10 cellular contexts compared by ENCODE assay signal in the genomic region with DNA sequence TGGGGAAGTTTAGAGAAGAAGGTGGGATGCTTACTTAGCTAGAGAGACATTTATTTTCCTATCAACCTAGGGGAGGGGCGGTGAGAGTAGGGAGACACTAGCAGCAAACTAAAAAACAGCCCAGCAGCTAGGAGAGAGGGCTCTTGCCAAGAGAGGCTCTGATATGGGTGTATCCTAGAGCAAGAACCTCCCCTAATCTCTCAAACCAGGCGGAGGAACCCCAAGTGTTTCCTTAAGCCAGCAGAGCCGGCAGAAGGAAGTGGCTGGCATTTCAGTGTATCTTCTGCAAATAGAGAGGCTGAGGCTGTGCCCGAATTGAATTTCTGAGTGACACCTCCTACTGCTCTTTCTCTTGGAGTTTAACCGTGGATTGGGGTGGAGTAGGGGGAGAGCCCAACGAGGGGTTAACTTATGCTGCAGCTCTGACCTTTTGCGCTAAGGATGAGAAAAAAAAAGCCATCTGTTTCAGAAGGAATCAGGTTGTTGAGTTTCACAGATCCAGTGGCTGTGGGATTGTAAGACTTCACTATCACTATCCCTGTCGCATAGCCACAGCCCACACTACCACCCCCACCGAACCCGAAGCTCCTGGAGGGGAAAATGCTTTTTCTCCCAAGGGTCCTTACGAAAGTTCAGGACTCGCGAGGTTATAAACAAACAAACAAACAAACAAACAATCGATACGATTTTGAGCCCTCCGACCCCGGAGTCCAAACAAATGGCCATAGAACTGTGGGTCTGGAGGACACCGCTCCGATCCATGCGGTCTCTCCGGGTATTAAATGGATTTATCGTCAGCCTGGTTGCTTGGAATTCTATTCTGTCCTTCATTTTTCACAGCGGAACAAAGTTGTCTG. TPM values are rescaled to one million over a fixed set of nuclear protein-coding genes. Genes with fewer than 3 reads are reported as not detected.
DNase-seq lines count a peak whose midpoint lies in the region; TF ChIP-seq lines count a peak whose summit lies in the region.
"Had no signal": no experiment of that assay in that cellular context is flagged by ENCODE, and none has a peak within 500 bp of the region (broad histone marks: within the 10 kb centered on the region; RNA-seq: fewer than 3 reads in every experiment).

No MANE protein-coding gene starts in this region.

- in situ Hi-C loops in HAP-1 (cut with MboI; ENCODE audit: low sequenced_read_pairs) = no loop called here

- DNase-seq in DMS 273 (lab: John Stamatoyannopoulos, UW; ENCODE audit: unreplicated experiment) = peak; percentile 45
- no peak for DNase-seq in DMS 273 treated with DMSO at 0.1 percent for 48 hours (lab: John Stamatoyannopoulos, UW)
- DNase-seq in HAP-1 (ENCODE audit: low spot score in 2 of 2) = no peak
- DNase-seq in cerebellar cortex (ENCODE audit: low spot score) = peak; percentile 81
- peak; percentile 23 for DNase-seq in neural progenitor cell (ENCODE audit: low spot score)
- no peak for DNase-seq in mucosa of gallbladder (ENCODE audit: low spot score)
- no peak for DNase-seq in HuH-7.5 (ENCODE audit: low spot score)
- no peak for DNase-seq in Peyer's patch

- H2AFZ ChIP-seq in neural progenitor cell (replicated peaks) = no peak overlapping the region

- H3K27me3 ChIP-seq in HAP-1 (ENCODE audit: low read depth) (peaks cover 3% of the 10 kb centered on the region; the same call in 1 of the 2 replicates), neural progenitor cell (peaks cover 72% of the 10 kb centered on the region), Peyer's patch (peaks cover 0 to 19% of the 10 kb centered on the region in 2 donors)

- peak overlapping the region; percentile 78 for H3K4me3 Mint-ChIP-seq in neural progenitor cell

- no peak for TF ChIP-seq CTCF in neural progenitor cell (IDR thresholded peaks at IDR 0.05)
- TF ChIP-seq CTCF in Peyer's patch (IDR thresholded peaks at IDR 0.05) = no peak

- peak overlapping the region; percentile 90 for H3K4me2 ChIP-seq in neural progenitor cell

- H3K36me3 Mint-ChIP-seq in neural progenitor cell = no peaks in the 10 kb centered on the region

- H3F3A ChIP-seq in neural progenitor cell (ENCODE audit: low read depth) = peaks cover 33% of the 10 kb centered on the region

- H3K4me1 Mint-ChIP-seq in neural progenitor cell = peaks cover 15% of the 10 kb centered on the region

- H3K36me3 ChIP-seq in HAP-1 (replicated peaks) (no peaks in the 10 kb centered on the region), neural progenitor cell (no peaks in the 10 kb centered on the region), Peyer's patch (no peaks in the 10 kb centered on the region)
- H3K36me3 ChIP-seq: esophagus muscularis mucosa had no signal

- H4K20me1 ChIP-seq in neural progenitor cell (ENCODE audit: low read depth) = peaks cover 35% of the 10 kb centered on the region

- H3K27me3 Mint-ChIP-seq in neural progenitor cell (ENCODE audit: insufficient read depth, low read depth) = peaks cover 49% of the 10 kb centered on the region

- H3K27ac ChIP-seq in neural progenitor cell (no peak overlapping the region), Peyer's patch (no peak overlapping the region)
- H3K27ac ChIP-seq: 22Rv1, esophagus muscularis mucosa had no signal

- TF ChIP-seq POLR2A in Peyer's patch (IDR thresholded peaks at IDR 0.05) = no peak

- H3K4me1 ChIP-seq in HAP-1 = peaks cover 3% of the 10 kb centered on the region; the same call in 1 of the 2 replicates
- H3K4me1 ChIP-seq in neural progenitor cell = peaks cover 9% of the 10 kb centered on the region
- H3K4me1 ChIP-seq in Peyer's patch = peaks cover 0 to 19% (median 2%) of the 10 kb centered on the region in 4 donors

- no peak overlapping the region for H3K27ac Mint-ChIP-seq in neural progenitor cell

- no peaks in the 10 kb centered on the region for H3K9me3 ChIP-seq in HAP-1
- H3K9me3 ChIP-seq in neural progenitor cell (ENCODE audit: low read depth) = no peaks in the 10 kb centered on the region
- H3K9me3 ChIP-seq in Peyer's patch = no peaks in the 10 kb centered on the region
- H3K9me3 ChIP-seq: esophagus muscularis mucosa had no signal

- H3K79me2 ChIP-seq in neural progenitor cell (ENCODE audit: low read depth) = no peaks in the 10 kb centered on the region

- H3K4me3 ChIP-seq in HAP-1 (peak overlapping the region; percentile 37), neural progenitor cell (peak overlapping the region; percentile 58), Peyer's patch (peak overlapping the region in 1 of 4 donors; percentile 26)

- H3K9me3 Mint-ChIP-seq in neural progenitor cell = no peaks in the 10 kb centered on the region

- no peak overlapping the region for H3K9ac ChIP-seq in neural progenitor cell

RNA-seq across cellular contexts. Expression of a gene that starts 1.3 kb away (rescaled TPM):
- 0.03 and 0.04 TPM in 2 replicates for total RNA-seq in neural progenitor cell (ENCODE audit: low replicate concordance)
- 0.29 TPM for total RNA-seq in mucosa of gallbladder
- under 1 TPM in 2 of 4 donors, not detected in 2; under 0.01 to 0.09 TPM for total RNA-seq in Peyer's patch

Comparison
In these comparisons a context has a peak if more than half of its experiments do, and no peak if none do; other contexts are left out.
1. DNase-seq: peak in DMS 273 (single experiment), cerebellar cortex (single experiment) and neural progenitor cell (single experiment); none in DMS 273 treated with DMSO at 0.1 percent for 48 hours (single experiment), HAP-1 (0 of 2), mucosa of gallbladder (single experiment), HuH-7.5 (single experiment) and Peyer's patch (0 of 3).